ENCODE assay signal across 13 cellular contexts in genomic region chr22:25485626-25486545, GRCh38.
A peak's percentile ranks its signal among the peaks of the same experiment; 100 is the strongest.
DNase-seq lines count a peak whose midpoint lies in the region; ATAC-seq, FAIRE-seq and TF ChIP-seq lines count a peak whose summit lies in the region.
"Had no signal": no experiment of that assay in that cellular context is flagged by ENCODE, and none has a peak within 500 bp of the region (broad histone marks: within the 10 kb centered on the region; RNA-seq: fewer than 3 reads in every experiment).

No MANE protein-coding gene starts in this region.

- H3K4me3 ChIP-seq in HepG2 (replicated peaks in 1 of 3; ENCODE audit: insufficient read depth in 1 of 3, low read depth in 2 of 3, low read length in 3 of 3) = no peak overlapping the region
- H3K4me3 ChIP-seq: ascending aorta, prostate gland had no signal

- no peak overlapping the region for H2AFZ ChIP-seq in HepG2 (ENCODE audit: low read length)

- no peaks in the 10 kb centered on the region for H3K79me2 ChIP-seq in HepG2 (ENCODE audit: insufficient read depth, low read length)

- FAIRE-seq in HepG2 (lab: Jason Lieb, UNC) = no peak
- FAIRE-seq: TTC549 had no signal

- intact Hi-C loops in HepG2 (cut with micrococcal nuclease; ENCODE audit: unreplicated experiment) = no loop called here

- no peak for TF ChIP-seq RAD21 in HepG2 (CRISPR knock-in tag; IDR thresholded peaks at IDR 0.05)

- H3K27ac ChIP-seq in KOPT-K1 (ENCODE audit: low read depth, low read length, poor library complexity, severe bottlenecking) (peak overlapping the region; percentile 87), HepG2 (ENCODE audit: extremely low read length, insufficient read depth, low read length) (no peak overlapping the region)
- H3K27ac ChIP-seq: ascending aorta, prostate gland had no signal

- no peaks in the 10 kb centered on the region for H3K36me3 ChIP-seq in KOPT-K1 (ENCODE audit: insufficient read depth, low read length)
- H3K36me3 ChIP-seq in HepG2 (replicated peaks in 1 of 2; ENCODE audit: control insufficient read depth in 1 of 2, insufficient read depth in 2 of 2, low read length in 2 of 2) = peaks cover 0 to 2% of the 10 kb centered on the region in 2 experiments; a peak in 4 of 5 replicates
- H3K36me3 ChIP-seq: prostate gland had no signal

- 93% methylated on average over 7 of the region's 7 CpGs for WGBS in HepG2 (ENCODE audit: low lambda C conversion rate)

- H3K9ac ChIP-seq in HepG2 (ENCODE audit: insufficient read depth, low read depth, low read length) = no peak overlapping the region

- no peaks in the 10 kb centered on the region for H3K27me3 ChIP-seq in HepG2 (ENCODE audit: control insufficient read depth in 1 of 2, insufficient read depth in 2 of 2, low read length in 2 of 2)
- H3K27me3 ChIP-seq: ascending aorta had no signal

- H3K4me1 ChIP-seq in HepG2 (ENCODE audit: insufficient read depth, low read length) = peaks cover 29% of the 10 kb centered on the region
- H3K4me1 ChIP-seq: ascending aorta, prostate gland had no signal

- CTCF ChIA-PET in HepG2 (lab: Yijun Ruan, JAX; ENCODE audit: low intra/inter-chr PET ratio, low total read pairs) = no interaction called here

- no peak for TF ChIP-seq POLR2A in HepG2 (IDR thresholded peaks at IDR 0.05; ENCODE audit: insufficient read depth in 1 of 2, low read depth in 2 of 2, low read length in 2 of 2)

- in situ Hi-C loops in HepG2 (cut with HindIII; ENCODE audit: extremely low pct_ligation_motif_present, low pct_unique_long_range_greater_than_20kb) (no loop called here), G401 (cut with HindIII; ENCODE audit: low sequenced_read_pairs) (no loop called here)

- no peak for TF ChIP-seq CTCF in HepG2 (CRISPR knock-in tag; IDR thresholded peaks at IDR 0.05)

- H3K9me3 ChIP-seq in KOPT-K1 (ENCODE audit: insufficient read depth, low read length, poor library complexity, severe bottlenecking) (peaks cover 4% of the 10 kb centered on the region), HepG2 (ENCODE audit: low read length) (no peaks in the 10 kb centered on the region)
- H3K9me3 ChIP-seq: ascending aorta, prostate gland had no signal

- H4K20me1 ChIP-seq in HepG2 (ENCODE audit: insufficient read depth, low read length) = no peaks in the 10 kb centered on the region

- no peak overlapping the region for H3K4me2 ChIP-seq in HepG2 (ENCODE audit: low read depth, low read length)

- POLR2A ChIA-PET in HepG2 (lab: Yijun Ruan, JAX) = no interaction called here

- BruUV-seq in HepG2 (replicated peaks; lab: Mats Ljungman, UMichigan) = no TSS peak

- no peak for DNase-seq in HepG2 (ENCODE audit: low spot score)
- DNase-seq in GM03348 (ENCODE audit: low spot score) = no peak
- DNase-seq in G401 (ENCODE audit: low spot score) = no peak
- DNase-seq: mesenchymal stem cell, NCI-H1048, PC-3 had no signal

- peak; percentile 54 for ATAC-seq in GM18861 (IDR thresholded peaks at IDR 0.05; ENCODE audit: unreplicated experiment)
- ATAC-seq in GM21528 (IDR thresholded peaks at IDR 0.05; ENCODE audit: low FRiP score, unreplicated experiment) = peak; percentile 58
- peak; percentile 28; the same call in 2 of the 3 replicates for ATAC-seq in HepG2
- ATAC-seq in GM18498 (IDR thresholded peaks at IDR 0.05; ENCODE audit: unreplicated experiment) = no peak
- ATAC-seq: PC-3 had no signal

- no peak for TF ChIP-seq EP300 in HepG2 (IDR thresholded peaks at IDR 0.05; ENCODE audit: low read depth in 2 of 2, low read length in 2 of 2)
- TF ChIP-seq EP300 in HepG2 (CRISPR knock-in tag; IDR thresholded peaks at IDR 0.05; ENCODE audit: borderline replicate concordance) = no peak

TF ChIP-seq in HepG2, 621 proteins besides CTCF, POLR2A, EP300 and RAD21:
- TF ChIP-seq GATAD2A (CRISPR knock-in tag; IDR thresholded peaks at IDR 0.05) (0 out of 2 replicates have a peak, but pooled peaks have one; percentile 10), BRF2 (CRISPR knock-in tag; IDR thresholded peaks at IDR 0.05) (no peak), FOSL2 (CRISPR knock-in tag; IDR thresholded peaks at IDR 0.05) (peak; percentile 84), ZBTB7B (CRISPR knock-in tag; IDR thresholded peaks at IDR 0.05) (no peak), PAXIP1 (CRISPR knock-in tag; conservative IDR thresholded peaks at IDR 0.05) (0 out of 2 replicates have a peak, but pooled peaks have one; percentile 14), ZBTB7A (CRISPR knock-in tag; IDR thresholded peaks at IDR 0.05) (no peak), ZNF431 (CRISPR knock-in tag; IDR thresholded peaks at IDR 0.05; ENCODE audit: borderline replicate concordance, low read depth) (no peak), SOX6 (IDR thresholded peaks at IDR 0.05) (no peak), SOX6 (CRISPR knock-in tag; IDR thresholded peaks at IDR 0.05) (peak; percentile 29; the same call in 1 of the 2 replicates)
